Comparison of ENCODE assay signal across 21 cellular contexts in genomic region chr14:19658706-19659105, GRCh38. TPM values are rescaled to one million over a fixed set of nuclear protein-coding genes. Genes with fewer than 3 reads are reported as not detected.
"Had no signal": no experiment of that assay in that cellular context is flagged by ENCODE, and none has a peak within 500 bp of the region (broad histone marks: within the 10 kb centered on the region; RNA-seq: fewer than 3 reads in every experiment).

No MANE protein-coding gene starts in this region.

RNA-seq across cellular contexts. Expression of gene OR11H2, which starts 55.0 kb away (rescaled TPM):
- total RNA-seq: naive thymus-derived CD8-positive, alpha-beta T cell; natural killer cell treated with Interleukin-12 subunit alpha and Interleukin-12 subunit beta and Interleukin-15 and Interleukin-18, amount 100 ng/mL, for 72 hours; neural crest cell; omental fat pad; osteocyte; pancreas; posterior vena cava; prostate gland; pulmonary artery endothelial cell; right atrium auricular region; sciatic nerve; smooth muscle cell; spleen; stomach; subcutaneous adipose tissue; temporal lobe; thoracic aorta; thyroid gland; tibial nerve; ureter; uterus had no signal
